In genomic region chr18:27599202-27599829, GRCh38 we compare ENCODE assay signal across 8 cellular contexts.
DNase-seq lines count a peak whose midpoint lies in the region; ATAC-seq and TF ChIP-seq lines count a peak whose summit lies in the region.
"Had no signal": no experiment of that assay in that cellular context is flagged by ENCODE, and none has a peak within 500 bp of the region (broad histone marks: within the 10 kb centered on the region; RNA-seq: fewer than 3 reads in every experiment).

No MANE protein-coding gene starts in this region.

- 79 to 88% methylated on average over 1 of the region's 1 CpG for WGBS in tibial nerve, 2 donors

- H3K27me3 ChIP-seq in tibial nerve, result no peaks in the 10 kb centered on the region

- DNase-seq in EL, result peak; percentile 44
- DNase-seq in NCI-H69 (lab: John Stamatoyannopoulos, UW), result peak; percentile 74
- peak; percentile 65 for DNase-seq in MCF 10A (ENCODE audit: unreplicated experiment)
- peak; percentile 75 for DNase-seq in left kidney (ENCODE audit: low read depth, low spot score)
- peak in 1 of 2 donors; percentile 49 for DNase-seq in tibial nerve (ENCODE audit: low spot score in 2 of 2)

- peaks cover 3% of the 10 kb centered on the region for H3K27me3 Mint-ChIP-seq in MCF 10A (ENCODE audit: insufficient read depth, unreplicated experiment)
- H3K27me3 Mint-ChIP-seq: activated naive CD4-positive, alpha-beta T cell treated with anti-CD3 and anti-CD28 coated beads, Interleukin-2, amount 50 U/mL, for 24 hours had no signal

- TF ChIP-seq EP300 in tibial nerve (IDR thresholded peaks at IDR 0.05), result no peak

- BruUV-seq in MCF 10A (replicated peaks; lab: Mats Ljungman, UMichigan), result no TSS peak

- no peaks in the 10 kb centered on the region for H3K9me3 ChIP-seq in tibial nerve

- H3K9me3 Mint-ChIP-seq in MCF 10A (ENCODE audit: unreplicated experiment), result no peaks in the 10 kb centered on the region
- H3K9me3 Mint-ChIP-seq: activated naive CD4-positive, alpha-beta T cell treated with anti-CD3 and anti-CD28 coated beads, Interleukin-2, amount 50 U/mL, for 24 hours had no signal

- no peak for TF ChIP-seq POLR2A in tibial nerve (IDR thresholded peaks at IDR 0.05)

- CTCF ChIA-PET in MCF 10A (lab: Yijun Ruan, JAX), result interaction anchor here (0.6 to 5.3 kb wide), 33 partner anchors 11 to 1083 kb away, joined by 3 to 75 read pairs (median 4); no protein-coding TSS in a partner anchor

- POLR2A ChIA-PET in MCF 10A (lab: Yijun Ruan, JAX), result interaction anchor here (1.0 kb wide), 1 partner anchor 235 kb away, joined by 5 read pairs; no protein-coding TSS in a partner anchor

- TF ChIP-seq CTCF in MCF 10A (IDR thresholded peaks at IDR 0.05; ENCODE audit: unreplicated experiment) (peak; percentile 81), tibial nerve (IDR thresholded peaks at IDR 0.05) (peak; percentile 45 to 83 (median 65))

- H3K4me3 Mint-ChIP-seq in MCF 10A (ENCODE audit: unreplicated experiment), result no peak overlapping the region
- H3K4me3 Mint-ChIP-seq: activated naive CD4-positive, alpha-beta T cell treated with anti-CD3 and anti-CD28 coated beads, Interleukin-2, amount 50 U/mL, for 24 hours had no signal

- no peak overlapping the region for H3K27ac ChIP-seq in tibial nerve

- H3K4me3 ChIP-seq in tibial nerve, result no peak overlapping the region

- peak; percentile 72 for ATAC-seq in GM19324 (IDR thresholded peaks at IDR 0.05; ENCODE audit: low FRiP score, unreplicated experiment)
- peak; percentile 79 for ATAC-seq in HG03460 (IDR thresholded peaks at IDR 0.05; ENCODE audit: unreplicated experiment)

- no peaks in the 10 kb centered on the region for H3K4me1 ChIP-seq in tibial nerve

- peaks cover under 1% of the 10 kb centered on the region for H3K36me3 Mint-ChIP-seq in MCF 10A (ENCODE audit: insufficient read depth, unreplicated experiment)
- H3K36me3 Mint-ChIP-seq: activated naive CD4-positive, alpha-beta T cell treated with anti-CD3 and anti-CD28 coated beads, Interleukin-2, amount 50 U/mL, for 24 hours had no signal

- H3K4me1 Mint-ChIP-seq in MCF 10A (ENCODE audit: insufficient read depth, unreplicated experiment), result peaks cover under 1% of the 10 kb centered on the region
- H3K4me1 Mint-ChIP-seq: activated naive CD4-positive, alpha-beta T cell treated with anti-CD3 and anti-CD28 coated beads, Interleukin-2, amount 50 U/mL, for 24 hours had no signal

- no peaks in the 10 kb centered on the region for H3K36me3 ChIP-seq in tibial nerve

- intact Hi-C loops in MCF 10A (cut with micrococcal nuclease), result loop anchor here (1.0 kb wide), 2 partner anchors 235 to 581 kb away; no protein-coding TSS in a partner anchor

- H3K27ac Mint-ChIP-seq in MCF 10A (ENCODE audit: low read depth, unreplicated experiment), result no peak overlapping the region
- H3K27ac Mint-ChIP-seq: activated naive CD4-positive, alpha-beta T cell treated with anti-CD3 and anti-CD28 coated beads, Interleukin-2, amount 50 U/mL, for 24 hours had no signal
